In the genomic region with DNA sequence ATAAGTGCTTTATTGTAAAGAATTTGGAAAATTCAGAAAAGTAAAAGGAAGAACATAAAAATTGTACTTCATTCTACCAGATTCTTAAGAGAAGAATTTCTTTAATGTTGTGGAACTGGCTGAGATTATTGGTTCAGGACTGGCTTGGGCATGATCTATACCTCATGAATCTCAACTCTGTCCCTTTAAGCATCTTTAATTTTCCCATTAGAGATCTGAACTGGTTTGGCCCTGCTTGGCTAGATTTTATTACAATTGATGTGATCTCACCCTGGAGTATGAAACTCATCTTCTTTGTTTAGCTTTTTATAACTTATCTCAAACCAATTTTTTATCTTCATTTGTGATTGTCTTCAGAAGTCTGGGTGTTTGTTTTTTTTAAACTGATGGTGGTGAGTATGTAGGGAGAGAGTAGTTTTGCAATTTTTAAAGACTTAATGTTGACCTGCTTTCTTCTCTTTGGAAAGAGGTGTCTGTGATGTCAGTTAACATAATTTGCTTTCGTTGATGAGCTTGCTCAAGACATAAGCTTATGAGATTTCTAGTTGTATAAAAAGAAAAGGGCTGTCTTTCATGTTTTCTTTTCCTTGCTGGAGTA, we compare ENCODE assay signal across 1 cellular context.
TF ChIP-seq lines count a peak whose summit lies in the region.

No MANE protein-coding gene starts in this region.

TF ChIP-seq in GM23338, 12 proteins besides CTCF, POLR2A, EP300 and RAD21 (continued from another document):
- TF ChIP-seq ZNF462 (CRISPR knock-in tag; IDR thresholded peaks at IDR 0.05): no peak
